In the genomic region with DNA sequence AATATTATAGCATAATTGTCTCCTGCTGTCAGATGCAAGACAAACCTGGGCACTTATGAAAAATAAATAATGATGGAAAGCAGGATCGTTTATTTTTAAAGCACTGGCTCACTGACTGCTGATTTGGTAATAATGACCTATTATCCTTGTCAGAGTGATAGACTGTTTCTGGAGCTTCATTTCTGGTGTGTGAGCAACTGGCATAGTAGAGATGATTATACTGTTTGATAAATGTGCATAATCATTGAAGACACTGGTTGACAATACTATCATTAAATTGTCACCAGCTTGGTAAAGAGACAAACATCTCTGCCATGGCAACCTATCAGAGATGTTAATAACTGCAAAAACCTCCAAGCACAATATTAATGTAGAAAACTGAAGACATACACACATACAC, we compare ENCODE assay signal across 13 cellular contexts.
A peak's percentile ranks its signal among the peaks of the same experiment; 100 is the strongest.
DNase-seq lines count a peak whose midpoint lies in the region; ATAC-seq and TF ChIP-seq lines count a peak whose summit lies in the region.
"Had no signal": no experiment of that assay in that cellular context is flagged by ENCODE, and none has a peak within 500 bp of the region (broad histone marks: within the 10 kb centered on the region; RNA-seq: fewer than 3 reads in every experiment).

No MANE protein-coding gene starts in this region.

- peaks cover 16% of the 10 kb centered on the region for H3K27me3 ChIP-seq in neural cell (ENCODE audit: insufficient read depth, low read depth, low read length)

- H3K79me2 ChIP-seq in neural cell (replicated peaks; ENCODE audit: insufficient read depth, low read length) = no peaks in the 10 kb centered on the region

- no peak overlapping the region for H2AFZ ChIP-seq in neural cell (ENCODE audit: low read depth, low read length)

- TF ChIP-seq RAD21 in neural cell (conservative IDR thresholded peaks at IDR 0.05) = no peak

- H4K20me1 ChIP-seq in neural cell (ENCODE audit: insufficient read depth) = no peaks in the 10 kb centered on the region

- H3K9me3 ChIP-seq in neural cell (ENCODE audit: low read length) = no peaks in the 10 kb centered on the region
- H3K9me3 ChIP-seq: A549 had no signal

- DNase-seq in NCI-H1105 treated with DMSO at 0.1 percent for 48 hours (lab: John Stamatoyannopoulos, UW) (peak; percentile 66), NCI-H2081 treated with DMSO at 0.1 percent for 48 hours (lab: John Stamatoyannopoulos, UW) (peak; percentile 1), NCI-H2227 treated with DMSO at 0.1 percent for 48 hours (lab: John Stamatoyannopoulos, UW) (peak; percentile 94), OCI-M2 (lab: John Stamatoyannopoulos, UW; ENCODE audit: unreplicated experiment) (no peak)
- DNase-seq in activated CD4-positive, CD25-positive, alpha-beta regulatory T cell treated with anti-CD3 and anti-CD28 coated beads, Interleukin-2, amount 50 U/mL, for 72 hours = no peak
- DNase-seq: CD8-positive, alpha-beta T cell; DMS53; GF-D8; HCEC 1CT; HFFc6 had no signal

- peak; percentile 93 for TF ChIP-seq EP300 in neural cell (conservative IDR thresholded peaks at IDR 0.05; ENCODE audit: poor library complexity, severe bottlenecking)

- ATAC-seq in GM21528 (IDR thresholded peaks at IDR 0.05; ENCODE audit: low FRiP score, unreplicated experiment) = no peak
- ATAC-seq: A549; CD8-positive, alpha-beta T cell had no signal

- no peak overlapping the region for H3K4me2 ChIP-seq in neural cell (ENCODE audit: low read length)
- H3K4me2 ChIP-seq: A549 had no signal

- peaks cover 6% of the 10 kb centered on the region for H3F3A ChIP-seq in neural cell (ENCODE audit: insufficient read depth, low read length, poor library complexity, severe bottlenecking)

- no peaks in the 10 kb centered on the region for H3K9me2 ChIP-seq in neural cell (ENCODE audit: insufficient read depth, low read length)

- no peak overlapping the region for H3K27ac ChIP-seq in neural cell (ENCODE audit: low read length)
- H3K27ac ChIP-seq: A549 had no signal

- no peak overlapping the region for H3K4me3 ChIP-seq in neural cell (ENCODE audit: low read length)
- H3K4me3 ChIP-seq: A549 had no signal

- no peak for TF ChIP-seq CTCF in neural cell (IDR thresholded peaks at IDR 0.05; ENCODE audit: poor library complexity, severe bottlenecking)

- H3K9ac ChIP-seq in neural cell (ENCODE audit: low read length) = no peak overlapping the region

- no peaks in the 10 kb centered on the region for H3K36me3 ChIP-seq in neural cell (ENCODE audit: insufficient read depth, low read length)

TF ChIP-seq in neural cell, 6 proteins besides CTCF, POLR2A, EP300 and RAD21:
- TF ChIP-seq TAF1 (IDR thresholded peaks at IDR 0.05; ENCODE audit: low read depth) = no peak
- no peak for TF ChIP-seq EZH2 (IDR thresholded peaks at IDR 0.05; ENCODE audit: borderline replicate concordance, insufficient read depth, low read length, poor library complexity, severe bottlenecking)
- TF ChIP-seq, protein P1, sequence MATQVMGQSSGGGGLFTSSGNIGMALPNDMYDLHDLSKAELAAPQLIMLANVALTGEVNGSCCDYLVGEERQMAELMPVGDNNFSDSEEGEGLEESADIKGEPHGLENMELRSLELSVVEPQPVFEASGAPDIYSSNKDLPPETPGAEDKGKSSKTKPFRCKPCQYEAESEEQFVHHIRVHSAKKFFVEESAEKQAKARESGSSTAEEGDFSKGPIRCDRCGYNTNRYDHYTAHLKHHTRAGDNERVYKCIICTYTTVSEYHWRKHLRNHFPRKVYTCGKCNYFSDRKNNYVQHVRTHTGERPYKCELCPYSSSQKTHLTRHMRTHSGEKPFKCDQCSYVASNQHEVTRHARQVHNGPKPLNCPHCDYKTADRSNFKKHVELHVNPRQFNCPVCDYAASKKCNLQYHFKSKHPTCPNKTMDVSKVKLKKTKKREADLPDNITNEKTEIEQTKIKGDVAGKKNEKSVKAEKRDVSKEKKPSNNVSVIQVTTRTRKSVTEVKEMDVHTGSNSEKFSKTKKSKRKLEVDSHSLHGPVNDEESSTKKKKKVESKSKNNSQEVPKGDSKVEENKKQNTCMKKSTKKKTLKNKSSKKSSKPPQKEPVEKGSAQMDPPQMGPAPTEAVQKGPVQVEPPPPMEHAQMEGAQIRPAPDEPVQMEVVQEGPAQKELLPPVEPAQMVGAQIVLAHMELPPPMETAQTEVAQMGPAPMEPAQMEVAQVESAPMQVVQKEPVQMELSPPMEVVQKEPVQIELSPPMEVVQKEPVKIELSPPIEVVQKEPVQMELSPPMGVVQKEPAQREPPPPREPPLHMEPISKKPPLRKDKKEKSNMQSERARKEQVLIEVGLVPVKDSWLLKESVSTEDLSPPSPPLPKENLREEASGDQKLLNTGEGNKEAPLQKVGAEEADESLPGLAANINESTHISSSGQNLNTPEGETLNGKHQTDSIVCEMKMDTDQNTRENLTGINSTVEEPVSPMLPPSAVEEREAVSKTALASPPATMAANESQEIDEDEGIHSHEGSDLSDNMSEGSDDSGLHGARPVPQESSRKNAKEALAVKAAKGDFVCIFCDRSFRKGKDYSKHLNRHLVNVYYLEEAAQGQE (IDR thresholded peaks at IDR 0.05; ENCODE audit: borderline replicate concordance) = peak; percentile 54
- no peak for TF ChIP-seq SMC3 (conservative IDR thresholded peaks at IDR 0.05; ENCODE audit: poor library complexity)
- no peak for TF ChIP-seq MXI1 (conservative IDR thresholded peaks at IDR 0.05; ENCODE audit: poor library complexity, severe bottlenecking)
- TF ChIP-seq POLR2AphosphoS5 (IDR thresholded peaks at IDR 0.05) = peak; percentile 94

Comparison
In these comparisons a context has a peak if more than half of its experiments do, and no peak if none do; other contexts are left out.
1. DNase-seq: peak in NCI-H1105 treated with DMSO at 0.1 percent for 48 hours (single experiment), NCI-H2081 treated with DMSO at 0.1 percent for 48 hours (single experiment) and NCI-H2227 treated with DMSO at 0.1 percent for 48 hours (single experiment); none in OCI-M2 (single experiment) and activated CD4-positive, CD25-positive, alpha-beta regulatory T cell treated with anti-CD3 and anti-CD28 coated beads, Interleukin-2, amount 50 U/mL, for 72 hours (single experiment).